1 cellular context compared by ENCODE assay signal in genomic region chr3:63279442-63279841, GRCh38.
TF ChIP-seq lines count a peak whose summit lies in the region.

No MANE protein-coding gene starts in this region.

TF ChIP-seq in WTC11, 78 proteins besides CTCF, POLR2A, EP300 and RAD21 (continued from another document):
- TF ChIP-seq ARID4B (CRISPR knock-in tag; IDR thresholded peaks at IDR 0.05; ENCODE audit: borderline replicate concordance): no peak
- TF ChIP-seq TP53 (CRISPR knock-in tag; IDR thresholded peaks at IDR 0.05): no peak
- no peak for TF ChIP-seq ZNF219 (CRISPR knock-in tag; IDR thresholded peaks at IDR 0.05; ENCODE audit: borderline replicate concordance)
